In the genomic region with DNA sequence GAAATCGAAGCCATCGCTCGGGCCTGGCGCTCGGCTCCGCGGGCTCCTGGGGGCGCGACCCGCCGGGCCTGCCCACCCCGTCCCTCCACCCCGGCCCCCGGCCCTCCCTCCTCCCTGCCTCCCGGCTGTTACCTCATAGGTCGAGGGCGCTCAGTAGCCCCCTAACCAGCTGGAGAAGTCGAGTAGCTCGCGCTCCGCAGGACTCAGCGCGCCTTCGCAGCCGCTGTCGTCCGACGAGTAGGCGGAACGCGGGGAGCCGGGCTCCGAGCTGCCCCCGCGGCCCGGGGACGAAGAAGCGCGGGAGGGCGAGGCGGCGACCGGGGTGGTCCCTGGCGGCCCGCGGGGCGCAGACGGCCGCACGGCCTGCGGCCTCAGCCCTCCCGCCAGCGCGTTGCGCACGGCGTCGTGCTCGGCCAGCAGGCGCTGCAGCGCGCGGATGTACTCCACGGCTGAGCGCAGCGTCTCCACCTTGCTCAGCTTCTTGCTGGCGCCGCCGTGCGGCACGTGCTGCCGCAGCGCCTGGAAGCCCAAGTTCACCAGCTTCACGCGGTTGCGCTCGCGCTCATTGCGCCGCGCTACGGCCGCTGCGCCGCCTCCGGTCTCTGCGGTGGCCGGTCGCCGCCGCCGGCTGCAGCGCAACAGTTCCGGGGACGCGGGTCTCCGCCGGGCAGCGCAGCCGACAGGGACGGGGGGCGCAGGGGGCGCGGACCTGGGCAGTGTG, we compare ENCODE assay signal across 8 cellular contexts. TPM values are rescaled to one million over a fixed set of nuclear protein-coding genes. Genes with fewer than 3 reads are reported as not detected.
DNase-seq lines count a peak whose midpoint lies in the region; ATAC-seq, FAIRE-seq and TF ChIP-seq lines count a peak whose summit lies in the region.

No MANE protein-coding gene starts in this region.

- H3K23ac ChIP-seq in H9 (ENCODE audit: insufficient read length, low read depth, low read length): no peak overlapping the region

- no peak overlapping the region for H3K14ac ChIP-seq in H9 (ENCODE audit: insufficient read depth, low read length)

- no peaks in the 10 kb centered on the region for H3K36me3 ChIP-seq in RWPE2 (ENCODE audit: low read depth)

- no peaks in the 10 kb centered on the region for H3K79me2 ChIP-seq in H9 (ENCODE audit: insufficient read depth, low read length)

- H3K4ac ChIP-seq in H9 (ENCODE audit: low read depth, low read length): no peak overlapping the region

- no peaks in the 10 kb centered on the region; a peak in 1 of 7 replicates for H3K36me3 Mint-ChIP-seq in H9 (ENCODE audit: insufficient read depth in 1 of 3, low read depth in 3 of 3)
- H3K36me3 Mint-ChIP-seq in stimulated activated effector memory CD8-positive, alpha-beta T cell treated with anti-CD3 and anti-CD28 coated beads, Interleukin-12 subunit alpha, Interleukin-12 subunit beta, amount 100 ng/mL, for 72 hours: peaks cover 6% of the 10 kb centered on the region

- H2BK120ac ChIP-seq in H9 (ENCODE audit: low read depth, low read length, poor library complexity, severe bottlenecking): no peak overlapping the region

- no peak overlapping the region for H3K27ac ChIP-seq in H9 (ENCODE audit: insufficient read length, low read depth, low read length)
- H3K27ac ChIP-seq in RWPE2 (ENCODE audit: poor library complexity, severe bottlenecking): peak overlapping the region; percentile 26
- peak overlapping the region; percentile 38 for H3K27ac ChIP-seq in layer of hippocampus (ENCODE audit: low read depth, low read length)

- FAIRE-seq in HTR-8/SVneo (lab: Jason Lieb, UNC) (no peak), frontal cortex (lab: Jason Lieb, UNC) (no peak)

- no peak overlapping the region for H3K18ac ChIP-seq in H9 (ENCODE audit: insufficient read length, low read depth, low read length)

- H3K27me3 ChIP-seq in H9 (ENCODE audit: insufficient read depth, low read length) (peaks cover 32% of the 10 kb centered on the region; the same call in 1 of the 2 replicates), RWPE2 (ENCODE audit: insufficient read depth, poor library complexity, severe bottlenecking) (peaks cover 24% of the 10 kb centered on the region), layer of hippocampus (ENCODE audit: control insufficient read depth, insufficient read depth, low read length) (peaks cover 25% of the 10 kb centered on the region)

- peaks cover 93% of the 10 kb centered on the region for H3K27me3 Mint-ChIP-seq in H9 (ENCODE audit: low read depth)

- H3K4me1 ChIP-seq in H9 (ENCODE audit: insufficient read depth, low read length): no peaks in the 10 kb centered on the region
- no peaks in the 10 kb centered on the region for H3K4me1 ChIP-seq in RWPE2 (ENCODE audit: insufficient read depth, poor library complexity, severe bottlenecking)

- peak; percentile 33; the same call in 2 of the 3 replicates for TF ChIP-seq CTCF in H9 (conservative IDR thresholded peaks at IDR 0.05)
- TF ChIP-seq CTCF in RWPE2 (IDR thresholded peaks at IDR 0.05; ENCODE audit: poor library complexity, severe bottlenecking): peak; percentile 45
- TF ChIP-seq CTCF in choroid plexus epithelial cell (conservative IDR thresholded peaks at IDR 0.05; ENCODE audit: low read depth, low read length): no peak

- no peak overlapping the region for H3K9ac ChIP-seq in H9 (ENCODE audit: extremely low read depth, insufficient read length, low read length)

- no peak overlapping the region for H2BK12ac ChIP-seq in H9 (ENCODE audit: insufficient read length, low read depth, low read length)

- no peak overlapping the region for H2AK5ac ChIP-seq in H9 (ENCODE audit: insufficient read length, low read length)

- no peak overlapping the region for H2BK5ac ChIP-seq in H9 (ENCODE audit: insufficient read length, low read length)

- H3K9me3 ChIP-seq in H9 (ENCODE audit: control insufficient read depth, low read depth, low read length) (no peaks in the 10 kb centered on the region), RWPE2 (ENCODE audit: severe bottlenecking) (no peaks in the 10 kb centered on the region)

- no peak overlapping the region for H3K27ac Mint-ChIP-seq in H9
- peak overlapping the region; percentile 54 for H3K27ac Mint-ChIP-seq in stimulated activated effector memory CD8-positive, alpha-beta T cell treated with anti-CD3 and anti-CD28 coated beads, Interleukin-12 subunit alpha, Interleukin-12 subunit beta, amount 100 ng/mL, for 72 hours

- peaks cover 0 to 3% of the 10 kb centered on the region in 2 experiments; a peak in 4 of 5 replicates for H3K9me3 Mint-ChIP-seq in H9
- H3K9me3 Mint-ChIP-seq in stimulated activated effector memory CD8-positive, alpha-beta T cell treated with anti-CD3 and anti-CD28 coated beads, Interleukin-12 subunit alpha, Interleukin-12 subunit beta, amount 100 ng/mL, for 72 hours: no peaks in the 10 kb centered on the region

- H3K56ac ChIP-seq in H9 (ENCODE audit: insufficient read length, low read depth, low read length): no peak overlapping the region

- no peak overlapping the region for H2BK20ac ChIP-seq in H9 (ENCODE audit: low read depth, low read length, poor library complexity, severe bottlenecking)

- no peak overlapping the region for H2BK15ac ChIP-seq in H9 (ENCODE audit: low read depth, low read length)

- DNase-seq in H9: peak; percentile 82
- DNase-seq in RWPE2 (ENCODE audit: low spot score): peak; percentile 49
- DNase-seq in choroid plexus epithelial cell (ENCODE audit: low read depth): peak; percentile 57
- DNase-seq in stimulated activated effector memory CD8-positive, alpha-beta T cell treated with anti-CD3 and anti-CD28 coated beads, Interleukin-12 subunit alpha, Interleukin-12 subunit beta, amount 100 ng/mL, for 72 hours (ENCODE audit: low spot score in 2 of 2): peak in 1 of 2 donors; percentile 67
- DNase-seq in HTR-8/SVneo (ENCODE audit: insufficient read length, low spot score): no peak
- DNase-seq in frontal cortex (ENCODE audit: low spot score in 2 of 2): no peak

- H2AFZ ChIP-seq in H9 (ENCODE audit: low read length): no peak overlapping the region

- no peak overlapping the region for H4K8ac ChIP-seq in H9 (replicated peaks; ENCODE audit: insufficient read length, low read depth, low read length)

- no CpG with 5 or more reads among the region's 104 CpGs for WGBS in H9 (ENCODE audit: extremely low coverage, insufficient read length, low lambda C conversion rate)

- H3K23me2 ChIP-seq in H9 (ENCODE audit: insufficient read length, low read depth, low read length, poor library complexity, severe bottlenecking): peaks cover 7% of the 10 kb centered on the region

- no peak overlapping the region for H4K91ac ChIP-seq in H9 (ENCODE audit: insufficient read length, low read depth, low read length)

- H3K4me3 ChIP-seq in RWPE2 (ENCODE audit: severe bottlenecking) (peak overlapping the region; percentile 42), choroid plexus epithelial cell (ENCODE audit: low read depth, low read length) (no peak overlapping the region)

- peaks cover 4 to 13% of the 10 kb centered on the region in 2 experiments for H3K4me1 Mint-ChIP-seq in H9
- H3K4me1 Mint-ChIP-seq in stimulated activated effector memory CD8-positive, alpha-beta T cell treated with anti-CD3 and anti-CD28 coated beads, Interleukin-12 subunit alpha, Interleukin-12 subunit beta, amount 100 ng/mL, for 72 hours: peaks cover 34% of the 10 kb centered on the region

- H3K4me3 Mint-ChIP-seq in H9: peak overlapping the region; percentile 50 to 68; a peak in 3 of 5 replicates
- H3K4me3 Mint-ChIP-seq in stimulated activated effector memory CD8-positive, alpha-beta T cell treated with anti-CD3 and anti-CD28 coated beads, Interleukin-12 subunit alpha, Interleukin-12 subunit beta, amount 100 ng/mL, for 72 hours: peak overlapping the region; percentile 71

- ATAC-seq in RWPE2 (ENCODE audit: low read depth): peak; percentile 43
- peak; percentile 42 for ATAC-seq in stimulated activated effector memory CD8-positive, alpha-beta T cell treated with anti-CD3 and anti-CD28 coated beads, Interleukin-12 subunit alpha, Interleukin-12 subunit beta, amount 100 ng/mL, for 72 hours
- ATAC-seq in HG03280 (IDR thresholded peaks at IDR 0.05; ENCODE audit: unreplicated experiment): no peak

- peaks cover 4% of the 10 kb centered on the region for H4K20me1 ChIP-seq in H9 (ENCODE audit: control insufficient read depth, insufficient read depth, insufficient read length)

- H4K5ac ChIP-seq in H9 (ENCODE audit: insufficient read length, low read depth, low read length): no peak overlapping the region

- no peak overlapping the region for H3T11ph ChIP-seq in H9 (ENCODE audit: low read length)

- no peaks in the 10 kb centered on the region for H3K79me1 ChIP-seq in H9 (ENCODE audit: insufficient read depth, low read depth, low read length, poor library complexity, severe bottlenecking)

- H3K4me2 ChIP-seq in H9 (ENCODE audit: insufficient read depth, insufficient read length, low read length): peak overlapping the region; percentile 13

RNA-seq across cellular contexts. Expression of gene ASCL2, which starts 0.6 kb away (rescaled TPM):
- 0.35 TPM in 2 replicates for total RNA-seq in H9 (2021)
- total RNA-seq in frontal cortex: 0.82 TPM

RNA-seq across cellular contexts. Expression of gene C11orf21, which starts 32.0 kb away (rescaled TPM):
- total RNA-seq in H9 (2021) (not detected in 2 replicates), frontal cortex (under 0.01 TPM)

RNA-seq across cellular contexts. Expression of gene TSPAN32, which starts 32.1 kb away (rescaled TPM):
- total RNA-seq in H9 (2021) (not detected in 2 replicates), frontal cortex (0.41 TPM)

Comparison
In these comparisons a context has a peak if more than half of its experiments do, and no peak if none do; other contexts are left out.
1. DNase-seq: peak in H9 (single experiment), RWPE2 (single experiment) and choroid plexus epithelial cell (single experiment); none in HTR-8/SVneo (single experiment) and frontal cortex (0 of 2).